In genomic region chr11:117859061-117859460, GRCh38 we compare ENCODE assay signal across 18 cellular contexts. TPM values are rescaled to one million over a fixed set of nuclear protein-coding genes. Genes with fewer than 3 reads are reported as not detected.
DNase-seq lines count a peak whose midpoint lies in the region; ATAC-seq and TF ChIP-seq lines count a peak whose summit lies in the region.
"Had no signal": no experiment of that assay in that cellular context is flagged by ENCODE, and none has a peak within 500 bp of the region (broad histone marks: within the 10 kb centered on the region; RNA-seq: fewer than 3 reads in every experiment).

No MANE protein-coding gene starts in this region.

- H3K9me3 ChIP-seq in ovary: no peaks in the 10 kb centered on the region
- H3K9me3 ChIP-seq: MG63, Peyer's patch, SJCRH30 had no signal

- TF ChIP-seq EP300 in ovary (IDR thresholded peaks at IDR 0.05): no peak

- peak; percentile 55 for DNase-seq in activated effector memory CD4-positive, alpha-beta T cell treated with anti-CD3 and anti-CD28 coated beads, Interleukin-2, amount 50 U/mL, for 16 hours
- no peak for DNase-seq in activated effector memory CD4-positive, alpha-beta T cell treated with Interleukin-2 at 50 U/mL for 16 hours
- DNase-seq in coronary artery (ENCODE audit: low spot score) (peak; percentile 29), ovary (peak in 4 of 5 donors; percentile 23 to 60 (median 48)), ureter (ENCODE audit: low spot score) (peak; percentile 34)
- DNase-seq: CD8-positive, alpha-beta memory T cell; GDM1; MG63; NCI-H1694 treated with DMSO at 0.1 percent for 48 hours; NCI-H446; NCI-H526; Peyer's patch; SJCRH30 had no signal

- TF ChIP-seq POLR2A in ovary (IDR thresholded peaks at IDR 0.05): no peak

- 68 to 74% (median 69%) methylated on average over 10 of the region's 10 CpGs for WGBS in ovary, 3 donors

- no peaks in the 10 kb centered on the region for H3K36me3 ChIP-seq in ovary
- H3K36me3 ChIP-seq: MG63, Peyer's patch, SJCRH30 had no signal

- no peak for ATAC-seq in GM18907 (IDR thresholded peaks at IDR 0.05; ENCODE audit: unreplicated experiment)
- no peak for ATAC-seq in GM19455 (IDR thresholded peaks at IDR 0.05; ENCODE audit: unreplicated experiment)

- intact Hi-C loops in ovary (cut with DNase I): loop anchor here in 1 of 4 donors (2.0 kb wide), 1 partner anchor 56 kb away; no protein-coding TSS in a partner anchor

- no peaks in the 10 kb centered on the region for H3K27me3 ChIP-seq in ovary
- H3K27me3 ChIP-seq: MG63, Peyer's patch, SJCRH30 had no signal

- peaks cover 41% of the 10 kb centered on the region for H3K4me1 ChIP-seq in ovary (ENCODE audit: insufficient read depth)

- no peak for TF ChIP-seq CTCF in coronary artery (IDR thresholded peaks at IDR 0.05)
- no peak for TF ChIP-seq CTCF in ovary (IDR thresholded peaks at IDR 0.05)

- H3K27ac ChIP-seq in coronary artery (no peak overlapping the region), ovary (peak overlapping the region in 1 of 2 donors; percentile 1)
- H3K27ac ChIP-seq: C4-2B, Peyer's patch, SJCRH30 had no signal

- H3K4me3 ChIP-seq in coronary artery (no peak overlapping the region), ovary (no peak overlapping the region)
- H3K4me3 ChIP-seq: MG63, Peyer's patch, SJCRH30 had no signal

RNA-seq across cellular contexts. Expression of gene FXYD6, which starts 17.4 kb away (rescaled TPM):
- 100 to 1,000 TPM; 119 to 322 (median 264) TPM for total RNA-seq in ovary
- polyA plus RNA-seq in ovary: 100 to 1,000 TPM; 256 to 445 TPM
- 41.8 TPM for total RNA-seq in ureter
- total RNA-seq: OCI-LY7 had no signal
- polyA plus RNA-seq: CD8-positive, alpha-beta memory T cell had no signal

RNA-seq across cellular contexts. Expression of gene FXYD2, which starts 34.5 kb away (rescaled TPM):
- total RNA-seq in ovary (10 to 100 TPM in 5 of 7 donors, 1 to 10 TPM in 2; 3.2 to 23.1 (median 14.7) TPM), ureter (1.6 TPM)
- 1 to 10 TPM; 1.7 to 5.0 TPM for polyA plus RNA-seq in ovary
- total RNA-seq: LHCN-M2, OCI-LY7 had no signal
